ENCODE assay signal across 8 cellular contexts in genomic region chr9:72315089-72315509, GRCh38. TPM values are rescaled to one million over a fixed set of nuclear protein-coding genes. Genes with fewer than 3 reads are reported as not detected.
DNase-seq lines count a peak whose midpoint lies in the region; ATAC-seq, FAIRE-seq and TF ChIP-seq lines count a peak whose summit lies in the region.

No MANE protein-coding gene starts in this region.

- peak; percentile 69 to 88 (median 81) for ATAC-seq in pancreas
- no peak for ATAC-seq in stimulated activated naive CD8-positive, alpha-beta T cell treated with anti-CD3 and anti-CD28 coated beads, Interleukin-15, Interleukin-2, amounts not matched to agents 100 U/mL and 50 U/mL, for 24 hours
- ATAC-seq in HG03457 (IDR thresholded peaks at IDR 0.05; ENCODE audit: unreplicated experiment), result no peak

- H3K27me3 ChIP-seq in fibroblast of lung (ENCODE audit: control insufficient read depth, insufficient read depth, low read length), result no peaks in the 10 kb centered on the region
- H3K27me3 ChIP-seq in pancreas, result no peaks in the 10 kb centered on the region

- TF ChIP-seq CTCF in fibroblast of lung (conservative IDR thresholded peaks at IDR 0.05 in 1 of 2, IDR thresholded peaks at IDR 0.05 in 1 of 2; ENCODE audit: low read depth in 1 of 2, low read length in 2 of 2) (no peak), pancreas (IDR thresholded peaks at IDR 0.05) (no peak)

- no peak overlapping the region for H3K9ac ChIP-seq in fibroblast of lung (ENCODE audit: insufficient read depth, low read length)

- H3K4me3 ChIP-seq in fibroblast of lung (replicated peaks in 1 of 4; ENCODE audit: control extremely low read depth in 1 of 4, insufficient read depth in 1 of 4, low read depth in 3 of 4, low read length in 4 of 4) (peak overlapping the region in 2 of 4 experiments; percentile 14 to 24), pancreas (peak overlapping the region in 1 of 4 donors; percentile 10)

- H3K4me2 ChIP-seq in fibroblast of lung (ENCODE audit: extremely low read depth, insufficient read depth, low read length), result peak overlapping the region; percentile 21

- 1 to 2% methylated on average over 5 of the region's 5 CpGs for WGBS in pancreas, 2 donors

- H3K79me2 ChIP-seq in fibroblast of lung (ENCODE audit: control insufficient read depth, insufficient read depth, low read length), result no peaks in the 10 kb centered on the region

- no peaks in the 10 kb centered on the region for H3K9me3 ChIP-seq in fibroblast of lung (ENCODE audit: control insufficient read depth, insufficient read depth, low read depth, low read length)
- no peaks in the 10 kb centered on the region for H3K9me3 ChIP-seq in pancreas

- intact Hi-C loops in pancreas (cut with DNase I), result no loop called here

- no peak overlapping the region for H3K27ac ChIP-seq in fibroblast of lung (ENCODE audit: insufficient read depth, low read length)
- peak overlapping the region; percentile 39 to 82 (median 60) for H3K27ac ChIP-seq in pancreas

- H3K36me3 ChIP-seq in fibroblast of lung (ENCODE audit: control insufficient read depth, insufficient read depth, low read length), result no peaks in the 10 kb centered on the region
- no peaks in the 10 kb centered on the region for H3K36me3 ChIP-seq in pancreas

- no peaks in the 10 kb centered on the region for H4K20me1 ChIP-seq in fibroblast of lung (ENCODE audit: control insufficient read depth, extremely low read depth, insufficient read depth, low read length)

- no peak for FAIRE-seq in pancreas (lab: Jason Lieb, UNC)

- DNase-seq in C1 segment of cervical spinal cord (lab: John Stamatoyannopoulos, UW) (peak in 12 of 14 donors; percentile 9 to 66 (median 45)), NCI-H226 (peak; percentile 12), fibroblast of lung (ENCODE audit: low read depth in 2 of 2) (peak in 1 of 2 donors; percentile 89), pancreas (peak; percentile 41 to 67 (median 52)), globus pallidus (ENCODE audit: low spot score) (no peak), NCI-H345 (lab: John Stamatoyannopoulos, UW) (no peak)
- no peak for DNase-seq in stimulated activated naive CD8-positive, alpha-beta T cell treated with anti-CD3 and anti-CD28 coated beads, Interleukin-15, Interleukin-2, amounts not matched to agents 100 U/mL and 50 U/mL, for 24 hours

- H2AFZ ChIP-seq in fibroblast of lung (ENCODE audit: low read length), result no peak overlapping the region

- H3K4me1 ChIP-seq in fibroblast of lung (ENCODE audit: control insufficient read depth, extremely low read depth, insufficient read depth, low read length) (peaks cover 17% of the 10 kb centered on the region), pancreas (peaks cover 0 to 18% (median 11%) of the 10 kb centered on the region in 3 donors)

RNA-seq across cellular contexts. Expression of gene ZFAND5, which starts 49.9 kb away (rescaled TPM):
- total RNA-seq in fibroblast of lung (127 and 159 TPM in 2 replicates), pancreas (10 to 100 TPM; 47.8 to 98.6 (median 70.8) TPM)
- polyA plus RNA-seq in fibroblast of lung (119 and 153 TPM in 2 replicates), pancreas (10 to 100 TPM; 55.6 to 84.7 TPM)
- 131 and 153 TPM in 2 replicates for polyA plus RNA-seq in fibroblast of lung (2012)
- polyA minus RNA-seq in fibroblast of lung (ENCODE audit: low replicate concordance), result 40.3 and 43.4 TPM in 2 replicates

Comparison
In these comparisons a context has a peak if more than half of its experiments do, and no peak if none do; other contexts are left out.
1. DNase-seq: peak in C1 segment of cervical spinal cord (12 of 14), NCI-H226 (single experiment) and pancreas (6 of 6); none in globus pallidus (single experiment), stimulated activated naive CD8-positive, alpha-beta T cell treated with anti-CD3 and anti-CD28 coated beads, Interleukin-15, Interleukin-2, amounts not matched to agents 100 U/mL and 50 U/mL, for 24 hours (single experiment) and NCI-H345 (single experiment).
2. ATAC-seq: peak in pancreas (4 of 4); none in stimulated activated naive CD8-positive, alpha-beta T cell treated with anti-CD3 and anti-CD28 coated beads, Interleukin-15, Interleukin-2, amounts not matched to agents 100 U/mL and 50 U/mL, for 24 hours (single experiment) and HG03457 (single experiment).